ENCODE assay signal across 1 cellular context in the genomic region with DNA sequence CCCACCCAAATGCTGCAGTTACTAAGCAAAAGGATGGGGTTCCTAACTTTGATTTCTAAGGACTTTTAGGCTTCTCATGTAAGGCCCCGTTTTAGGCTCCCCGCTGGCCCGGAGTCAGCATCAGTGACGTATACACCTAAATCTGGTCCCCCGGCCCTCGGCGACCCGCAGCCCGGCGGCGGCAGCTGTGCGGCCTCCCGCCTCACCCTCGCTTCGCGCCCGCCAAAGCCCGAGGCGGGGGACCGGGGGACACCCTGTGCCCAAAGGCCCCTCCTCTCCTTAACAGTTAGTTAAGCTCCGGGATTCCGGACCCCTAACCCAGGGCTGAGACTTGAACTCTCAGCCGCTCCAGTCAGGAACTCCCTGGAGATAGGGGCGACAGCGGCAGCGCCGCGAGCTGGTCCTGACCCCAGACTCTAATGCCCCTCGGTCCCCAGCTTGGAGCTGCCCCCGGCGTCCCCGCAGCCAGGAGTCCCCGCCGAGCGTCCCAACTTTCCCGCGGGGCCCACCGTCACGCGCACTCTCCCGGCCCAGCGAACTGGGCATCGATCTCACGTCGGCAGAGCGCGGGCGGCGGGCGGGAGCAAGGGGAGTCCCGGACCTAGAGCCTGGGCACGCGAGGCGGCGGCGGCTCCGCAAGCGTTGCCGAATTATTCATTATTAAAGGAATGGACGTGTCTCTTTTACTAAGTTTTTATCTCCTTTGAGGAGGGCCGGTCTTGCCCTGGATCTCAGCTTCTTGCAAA.
TF ChIP-seq lines count a peak whose summit lies in the region.

No MANE protein-coding gene starts in this region.

TF ChIP-seq in IMR-90, 13 proteins besides CTCF, POLR2A, EP300 and RAD21 (continued from another document):
- TF ChIP-seq MAFK (IDR thresholded peaks at IDR 0.05; ENCODE audit: low read depth, low read length) (no peak), MAZ (IDR thresholded peaks at IDR 0.05; ENCODE audit: borderline replicate concordance, low read depth, low read length) (no peak), CHD1 (IDR thresholded peaks at IDR 0.05; ENCODE audit: low read depth, low read length) (no peak), SMC3 (IDR thresholded peaks at IDR 0.05; ENCODE audit: low read depth, low read length) (no peak), MXI1 (IDR thresholded peaks at IDR 0.05; ENCODE audit: borderline replicate concordance, low read depth, low read length) (no peak), NFE2L2 (IDR thresholded peaks at IDR 0.05; ENCODE audit: low read depth, low read length) (no peak), FOS (IDR thresholded peaks at IDR 0.05; ENCODE audit: low read depth, low read length) (no peak), RCOR1 (IDR thresholded peaks at IDR 0.05; ENCODE audit: insufficient replicate concordance, low read length) (no peak)
- TF ChIP-seq, protein P1, sequence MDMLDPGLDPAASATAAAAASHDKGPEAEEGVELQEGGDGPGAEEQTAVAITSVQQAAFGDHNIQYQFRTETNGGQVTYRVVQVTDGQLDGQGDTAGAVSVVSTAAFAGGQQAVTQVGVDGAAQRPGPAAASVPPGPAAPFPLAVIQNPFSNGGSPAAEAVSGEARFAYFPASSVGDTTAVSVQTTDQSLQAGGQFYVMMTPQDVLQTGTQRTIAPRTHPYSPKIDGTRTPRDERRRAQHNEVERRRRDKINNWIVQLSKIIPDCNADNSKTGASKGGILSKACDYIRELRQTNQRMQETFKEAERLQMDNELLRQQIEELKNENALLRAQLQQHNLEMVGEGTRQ (IDR thresholded peaks at IDR 0.05; ENCODE audit: low read depth, low read length) = no peak
